Comparison of ENCODE assay signal across 8 cellular contexts in genomic region chr1:3483801-3484444, GRCh38. TPM values are rescaled to one million over a fixed set of nuclear protein-coding genes. Genes with fewer than 3 reads are reported as not detected.
A peak's percentile ranks its signal among the peaks of the same experiment; 100 is the strongest.
DNase-seq lines count a peak whose midpoint lies in the region; ATAC-seq and TF ChIP-seq lines count a peak whose summit lies in the region.

No MANE protein-coding gene starts in this region.

- H3K4me3 Mint-ChIP-seq in GM23338 (no peak overlapping the region), mesothelial cell of epicardium (no peak overlapping the region)

- H3K27ac ChIP-seq in GM23338 (ENCODE audit: low read depth) (no peak overlapping the region), thyroid gland (no peak overlapping the region)

- H3K4me1 Mint-ChIP-seq in GM23338 (peaks cover 2% of the 10 kb centered on the region; the same call in 1 of the 3 replicates), mesothelial cell of epicardium (no peaks in the 10 kb centered on the region)

- ATAC-seq in GM23338 (peak; percentile 81), GM19452 (IDR thresholded peaks at IDR 0.05; ENCODE audit: unreplicated experiment) (no peak)

- peak; percentile 80 for TF ChIP-seq CTCF in AG09309 (IDR thresholded peaks at IDR 0.05; ENCODE audit: control insufficient read depth, insufficient read depth, low read depth, low read length, missing control alignments)
- peak; percentile 79 to 84 for TF ChIP-seq CTCF in GM23338 (conservative IDR thresholded peaks at IDR 0.05; ENCODE audit: low read depth in 2 of 2)
- TF ChIP-seq CTCF in mesothelial cell of epicardium (IDR thresholded peaks at IDR 0.05; ENCODE audit: unreplicated experiment), result peak; percentile 65
- TF ChIP-seq CTCF in thyroid gland (IDR thresholded peaks at IDR 0.05), result peak; percentile 70 to 93 (median 82)

- 52 to 53% methylated on average over 28 to 31 of the region's 31 CpGs for WGBS in thyroid gland, 2 donors

- H3K27ac Mint-ChIP-seq in GM23338, result no peak overlapping the region; the same call in 1 of the 2 replicates
- H3K27ac Mint-ChIP-seq in mesothelial cell of epicardium, result no peak overlapping the region

- H3K36me3 Mint-ChIP-seq in GM23338 (ENCODE audit: low read depth) (peaks cover 12% of the 10 kb centered on the region; the same call in 2 of the 3 replicates), mesothelial cell of epicardium (peaks cover 31% of the 10 kb centered on the region)

- no peaks in the 10 kb centered on the region for H3K27me3 ChIP-seq in GM23338 (ENCODE audit: insufficient read depth)
- H3K27me3 ChIP-seq in thyroid gland, result no peaks in the 10 kb centered on the region

- H2AFZ ChIP-seq in GM23338, result no peak overlapping the region

- H4K20me1 ChIP-seq in GM23338 (replicated peaks; ENCODE audit: insufficient read depth), result no peaks in the 10 kb centered on the region

- H3K36me3 ChIP-seq in GM23338 (ENCODE audit: insufficient read depth) (no peaks in the 10 kb centered on the region), thyroid gland (no peaks in the 10 kb centered on the region)

- H3K9me2 ChIP-seq in GM23338 (ENCODE audit: insufficient read depth), result no peaks in the 10 kb centered on the region

- peaks cover 10% of the 10 kb centered on the region for H3K27me3 Mint-ChIP-seq in GM23338 (ENCODE audit: insufficient read depth, low read depth, poor library complexity)
- no peaks in the 10 kb centered on the region for H3K27me3 Mint-ChIP-seq in mesothelial cell of epicardium (ENCODE audit: low read depth)

- no peak overlapping the region for H3K4me2 ChIP-seq in GM23338

- no peaks in the 10 kb centered on the region for H3K79me2 ChIP-seq in GM23338 (replicated peaks; ENCODE audit: insufficient read depth)

- no peak overlapping the region for H3K4me3 ChIP-seq in AG09309 (ENCODE audit: control insufficient read depth, low read depth, low read length)
- H3K4me3 ChIP-seq in GM23338, result no peak overlapping the region
- H3K4me3 ChIP-seq in thyroid gland (replicated peaks in 1 of 3), result no peak overlapping the region

- H3K4me1 ChIP-seq in GM23338 (ENCODE audit: insufficient read depth) (no peaks in the 10 kb centered on the region), thyroid gland (no peaks in the 10 kb centered on the region)

- no peak for TF ChIP-seq POLR2A in thyroid gland (IDR thresholded peaks at IDR 0.05)

- H3K9me3 Mint-ChIP-seq in GM23338 (peaks cover 25% of the 10 kb centered on the region), mesothelial cell of epicardium (peaks cover 34% of the 10 kb centered on the region)

- intact Hi-C loops in thyroid gland (cut with DNase I), result no loop called here
- intact Hi-C loops in posterior vena cava (cut with DNase I), result no loop called here

- H3K9me3 ChIP-seq in thyroid gland, result no peaks in the 10 kb centered on the region

- no peak for DNase-seq in AG09309 (ENCODE audit: low read depth)
- peak; percentile 91 for DNase-seq in GM23338 (ENCODE audit: low spot score)
- DNase-seq in activated CD4-positive, CD25-positive, alpha-beta regulatory T cell treated with anti-CD3 and anti-CD28 coated beads, Interleukin-2, amount 50 U/mL, for 72 hours, result peak; percentile 54
- peak; percentile 62 for DNase-seq in dermis blood vessel endothelial cell
- DNase-seq in mesothelial cell of epicardium (ENCODE audit: low spot score in 2 of 2, unreplicated experiment in 2 of 2), result peak in 1 of 2 experiments; percentile 62
- DNase-seq in thyroid gland, result peak; percentile 43 to 44
- DNase-seq in posterior vena cava (ENCODE audit: low spot score), result no peak

- 0 out of 2 replicates have a peak, but pooled peaks cover 2% of the 10 kb centered on the region for H3F3A ChIP-seq in GM23338 (replicated peaks; ENCODE audit: low read depth)

TF ChIP-seq in GM23338, 12 proteins besides CTCF, POLR2A, EP300 and RAD21:
- TF ChIP-seq EZH2 (IDR thresholded peaks at IDR 0.05; ENCODE audit: low read depth, unreplicated experiment) (no peak), CREB1 (CRISPR knock-in tag; IDR thresholded peaks at IDR 0.05; ENCODE audit: low read depth) (peak; percentile 33; the same call in 1 of the 2 replicates)
TF ChIP-seq in GM23338: peak in this region for 1.

RNA-seq across cellular contexts. Expression of gene ARHGEF16, which starts 29.5 kb away (rescaled TPM):
- total RNA-seq in GM23338 (2014; rRNA removed; shearing (Covaris generic)), result 19.1 and 29.3 TPM in 2 replicates
- polyA plus RNA-seq in GM23338 (2016; fragmentation: Nextera tagmentation; extraction: Ambion mirVana), result 11.2 and 12.2 TPM in 2 replicates
- total RNA-seq in dermis blood vessel endothelial cell, result 0.51 TPM in 2 replicates
- total RNA-seq in mesothelial cell of epicardium, result 20.1 to 20.3 TPM (median 20.3 TPM) in 3 replicates
- total RNA-seq in thyroid gland, result 10 to 100 TPM; 16.0 to 23.7 (median 21.2) TPM
- total RNA-seq in posterior vena cava, result under 1 TPM; 0.29 to 0.32 TPM

Comparison
In these comparisons a context has a peak if more than half of its experiments do, and no peak if none do; other contexts are left out.
1. DNase-seq: peak in GM23338 (single experiment), activated CD4-positive, CD25-positive, alpha-beta regulatory T cell treated with anti-CD3 and anti-CD28 coated beads, Interleukin-2, amount 50 U/mL, for 72 hours (single experiment), dermis blood vessel endothelial cell (single experiment) and thyroid gland (2 of 2); none in AG09309 (single experiment) and posterior vena cava (single experiment).
2. RNA of gene ARHGEF16, which starts 29.5 kb away (total RNA-seq): 19.1 to 29.3 TPM in GM23338, 16.0 to 23.7 TPM in thyroid gland and 20.1 to 20.3 TPM in mesothelial cell of epicardium; 0.51 TPM in dermis blood vessel endothelial cell and 0.29 to 0.32 TPM in posterior vena cava; every median in the first group is over 10 times any median in the second.
3. Peak in every context shown above with its lines, with median percentiles within 50 percentile points of each other: CTCF ChIP-seq.